14 cellular contexts compared by ENCODE assay signal in genomic region chr20:25285856-25286798, GRCh38. TPM values are rescaled to one million over a fixed set of nuclear protein-coding genes. Genes with fewer than 3 reads are reported as not detected.
DNase-seq lines count a peak whose midpoint lies in the region; ATAC-seq and TF ChIP-seq lines count a peak whose summit lies in the region.
"Had no signal": no experiment of that assay in that cellular context is flagged by ENCODE, and none has a peak within 500 bp of the region (broad histone marks: within the 10 kb centered on the region; RNA-seq: fewer than 3 reads in every experiment).

No MANE protein-coding gene starts in this region.

- no peak for TF ChIP-seq POLR2A in right lobe of liver (IDR thresholded peaks at IDR 0.05)
- TF ChIP-seq POLR2A in upper lobe of left lung (IDR thresholded peaks at IDR 0.05): no peak

- TF ChIP-seq EP300 in upper lobe of left lung (IDR thresholded peaks at IDR 0.05): no peak

- CTCF ChIA-PET in activated naive CD4-positive, alpha-beta T cell treated with anti-CD3 and anti-CD28 coated beads for 36 hours (lab: Charles Lee): no interaction called here

- no peaks in the 10 kb centered on the region for H3K9me3 Mint-ChIP-seq in activated naive CD4-positive, alpha-beta T cell treated with anti-CD3 and anti-CD28 coated beads for 36 hours
- H3K9me3 Mint-ChIP-seq in chondrocyte (ENCODE audit: low read depth): no peaks in the 10 kb centered on the region
- H3K9me3 Mint-ChIP-seq: activated naive CD4-positive, alpha-beta T cell treated with anti-CD3 and anti-CD28 coated beads, Interleukin-2, amount 50 U/mL, for 72 hours had no signal

- H3K36me3 Mint-ChIP-seq in activated naive CD4-positive, alpha-beta T cell treated with anti-CD3 and anti-CD28 coated beads for 36 hours (ENCODE audit: low read depth): peaks cover 11% of the 10 kb centered on the region
- H3K36me3 Mint-ChIP-seq in chondrocyte (ENCODE audit: low read depth): peaks cover 46% of the 10 kb centered on the region

- intact Hi-C loops in activated naive CD4-positive, alpha-beta T cell treated with anti-CD3 and anti-CD28 coated beads for 36 hours (cut with micrococcal nuclease): no loop called here
- intact Hi-C loops in right lobe of liver (cut with DNase I): no loop called here

- H3K4me1 ChIP-seq in right lobe of liver (no peaks in the 10 kb centered on the region), upper lobe of left lung (no peaks in the 10 kb centered on the region)

- no peak overlapping the region for H3K27ac ChIP-seq in right lobe of liver
- no peak overlapping the region for H3K27ac ChIP-seq in upper lobe of left lung
- H3K27ac ChIP-seq: HL-60 had no signal

- H3K9me3 ChIP-seq in right lobe of liver (no peaks in the 10 kb centered on the region), upper lobe of left lung (no peaks in the 10 kb centered on the region)
- H3K9me3 ChIP-seq: mucosa of descending colon had no signal

- ATAC-seq in right lobe of liver (no peak), upper lobe of left lung (ENCODE audit: low FRiP score in 2 of 2) (no peak), GM19035 (IDR thresholded peaks at IDR 0.05; ENCODE audit: unreplicated experiment) (no peak)
- ATAC-seq: activated naive CD4-positive, alpha-beta T cell treated with anti-CD3 and anti-CD28 coated beads, Interleukin-2, amount 50 U/mL, for 72 hours; mucosa of descending colon had no signal

- H3K27me3 ChIP-seq in right lobe of liver (no peaks in the 10 kb centered on the region), upper lobe of left lung (no peaks in the 10 kb centered on the region)

- 93% methylated on average over 5 of the region's 24 CpGs for WGBS in right lobe of liver (ENCODE audit: insufficient coverage, low coverage, low lambda C conversion rate, missing lambda C conversion rate)
- 87 to 91% methylated on average over 17 to 21 of the region's 24 CpGs for WGBS in upper lobe of left lung, 2 donors

- no peak overlapping the region for H3K4me3 Mint-ChIP-seq in activated naive CD4-positive, alpha-beta T cell treated with anti-CD3 and anti-CD28 coated beads for 36 hours
- no peak overlapping the region for H3K4me3 Mint-ChIP-seq in chondrocyte (ENCODE audit: unreplicated experiment)

- H3K4me1 Mint-ChIP-seq in activated naive CD4-positive, alpha-beta T cell treated with anti-CD3 and anti-CD28 coated beads for 36 hours (ENCODE audit: low read depth): peaks cover 1% of the 10 kb centered on the region
- no peaks in the 10 kb centered on the region for H3K4me1 Mint-ChIP-seq in chondrocyte (ENCODE audit: low read depth)

- no peaks in the 10 kb centered on the region for H3K27me3 Mint-ChIP-seq in activated naive CD4-positive, alpha-beta T cell treated with anti-CD3 and anti-CD28 coated beads for 36 hours (ENCODE audit: low read depth)
- H3K27me3 Mint-ChIP-seq in chondrocyte (ENCODE audit: low read depth): no peaks in the 10 kb centered on the region

- H3K36me3 ChIP-seq in right lobe of liver: peaks cover 0 to 4% (median 0%) of the 10 kb centered on the region in 4 donors
- H3K36me3 ChIP-seq in upper lobe of left lung: peaks cover 21 to 99% (median 88%) of the 10 kb centered on the region in 4 donors

- TF ChIP-seq CTCF in chondrocyte (IDR thresholded peaks at IDR 0.05) (no peak), right lobe of liver (IDR thresholded peaks at IDR 0.05) (no peak), upper lobe of left lung (IDR thresholded peaks at IDR 0.05) (no peak)

- peak; percentile 9 for DNase-seq in activated naive CD4-positive, alpha-beta T cell treated with anti-CD3 and anti-CD28 coated beads, Interleukin-2, amount 50 U/mL, for 16 hours
- DNase-seq in activated naive CD4-positive, alpha-beta T cell treated with anti-CD3 and anti-CD28 coated beads for 36 hours: no peak
- DNase-seq in chondrocyte (ENCODE audit: low spot score) (peak; percentile 86), right lobe of liver (peak; percentile 17 to 53 (median 33)), upper lobe of left lung (peak; percentile 17 to 47), NCI-H345 treated with DMSO at 0.1 percent for 48 hours (lab: John Stamatoyannopoulos, UW; ENCODE audit: unreplicated experiment) (no peak)
- DNase-seq in stimulated activated CD8-positive, alpha-beta memory T cell treated with anti-CD3 and anti-CD28 coated beads, Interleukin-4, amount 100 ng/mL, for 48 hours: no peak
- DNase-seq: ACHN, erythroblast, NCI-H1436 had no signal

- no peak overlapping the region for H3K4me3 ChIP-seq in right lobe of liver
- no peak overlapping the region for H3K4me3 ChIP-seq in upper lobe of left lung
- H3K4me3 ChIP-seq: mucosa of descending colon had no signal

- H3K27ac Mint-ChIP-seq in activated naive CD4-positive, alpha-beta T cell treated with anti-CD3 and anti-CD28 coated beads for 36 hours: no peak overlapping the region
- H3K27ac Mint-ChIP-seq in chondrocyte (ENCODE audit: unreplicated experiment): no peak overlapping the region

RNA-seq across cellular contexts. Expression of gene PYGB, which starts 38.2 kb away (rescaled TPM):
- total RNA-seq in activated naive CD4-positive, alpha-beta T cell treated with anti-CD3 and anti-CD28 coated beads for 36 hours: 10 to 100 TPM; 19.6 to 20.0 TPM
- total RNA-seq in chondrocyte: 130 to 171 TPM (median 170 TPM) in 3 replicates
- 10 to 100 TPM in 3 of 6 experiments, 1 to 10 TPM in 3; 6.6 to 27.4 (median 13.2) TPM for total RNA-seq in right lobe of liver
- 100 to 1,000 TPM in 3 of 6 donors, 10 to 100 TPM in 3; 59.4 to 128 (median 98.4) TPM for total RNA-seq in upper lobe of left lung

Comparison
In these comparisons a context has a peak if more than half of its experiments do, and no peak if none do; other contexts are left out.
1. DNase-seq: peak in activated naive CD4-positive, alpha-beta T cell treated with anti-CD3 and anti-CD28 coated beads, Interleukin-2, amount 50 U/mL, for 16 hours (single experiment), chondrocyte (single experiment), right lobe of liver (3 of 3) and upper lobe of left lung (2 of 2); none in activated naive CD4-positive, alpha-beta T cell treated with anti-CD3 and anti-CD28 coated beads for 36 hours (single experiment), stimulated activated CD8-positive, alpha-beta memory T cell treated with anti-CD3 and anti-CD28 coated beads, Interleukin-4, amount 100 ng/mL, for 48 hours (single experiment) and NCI-H345 treated with DMSO at 0.1 percent for 48 hours (single experiment).